3 cellular contexts compared by ENCODE assay signal in genomic region chr7:143606088-143606487, GRCh38. TPM values are rescaled to one million over a fixed set of nuclear protein-coding genes. Genes with fewer than 3 reads are reported as not detected.
"Had no signal": no experiment of that assay in that cellular context is flagged by ENCODE, and none has a peak within 500 bp of the region (broad histone marks: within the 10 kb centered on the region; RNA-seq: fewer than 3 reads in every experiment).

No MANE protein-coding gene starts in this region.

RNA-seq across cellular contexts. Expression of gene CTAGE15, which starts 34.5 kb away (rescaled TPM):
- total RNA-seq: NCI-H460, OCI-LY7, Right ventricle myocardium superior had no signal
